In the genomic region with DNA sequence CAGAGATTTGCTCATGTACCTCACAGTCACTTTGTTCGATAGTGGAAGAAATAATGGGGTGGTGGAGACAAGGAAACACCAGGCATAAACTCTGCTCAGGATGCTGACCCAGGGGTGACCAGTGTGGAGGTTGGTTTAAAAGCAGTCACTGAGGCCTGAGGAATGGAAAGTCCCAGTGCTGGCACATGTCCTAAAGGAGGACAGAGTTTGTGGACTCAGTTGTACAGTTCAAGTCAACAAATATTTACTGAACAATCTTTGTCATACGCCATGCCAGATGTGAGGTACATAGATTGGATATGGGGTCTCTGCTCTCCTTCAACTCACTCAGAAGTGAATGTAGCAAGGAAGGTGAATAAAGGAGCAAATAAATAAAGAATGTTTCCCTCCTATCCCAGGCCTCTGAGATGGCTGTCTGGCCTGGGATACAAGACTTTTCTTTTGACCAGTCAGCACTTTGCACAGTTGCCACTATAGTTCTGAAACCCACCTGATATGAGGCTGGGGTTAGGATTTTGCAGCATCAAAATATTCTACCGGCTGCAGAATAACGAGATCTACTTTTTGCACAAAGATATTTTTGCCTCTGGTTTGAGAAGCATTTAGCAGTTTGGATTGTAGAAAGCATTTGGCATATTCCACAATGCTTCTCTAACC, we compare ENCODE assay signal across 28 cellular contexts. TPM values are rescaled to one million over a fixed set of nuclear protein-coding genes. Genes with fewer than 3 reads are reported as not detected.
DNase-seq lines count a peak whose midpoint lies in the region; ATAC-seq, FAIRE-seq and TF ChIP-seq lines count a peak whose summit lies in the region.
"Had no signal": no experiment of that assay in that cellular context is flagged by ENCODE, and none has a peak within 500 bp of the region (broad histone marks: within the 10 kb centered on the region; RNA-seq: fewer than 3 reads in every experiment).

No MANE protein-coding gene starts in this region.

- no peaks in the 10 kb centered on the region for H3K9me3 Mint-ChIP-seq in activated naive CD8-positive, alpha-beta T cell treated with anti-CD3 and anti-CD28 coated beads, Interleukin-2, amount 10 ng/mL, durations not matched to agents 7 days and 5 days
- H3K9me3 Mint-ChIP-seq in activated naive CD8-positive, alpha-beta T cell treated with anti-CD3 and anti-CD28 coated beads, Interleukin-2, amount 50 U/mL, for 24 hours, result no peaks in the 10 kb centered on the region
- no peaks in the 10 kb centered on the region for H3K9me3 Mint-ChIP-seq in nephron progenitor cell
- H3K9me3 Mint-ChIP-seq: CD4-positive, alpha-beta T cell; HFFc6; T-helper 1 cell treated with Interleukin-12 subunit alpha and Interleukin-12 subunit beta and Interleukin-4 antibody, amounts not matched to agents 30 μg/mL and 1 μg/mL, for 36 hours had no signal

- H3K4me2 ChIP-seq in MM.1S (ENCODE audit: low read depth, low read length), result peak overlapping the region; percentile 18

- peaks cover 18% of the 10 kb centered on the region for H3K4me1 ChIP-seq in MM.1S (ENCODE audit: low read length)
- H3K4me1 ChIP-seq: BE2C, HAP-1, Peyer's patch had no signal

- TF ChIP-seq POLR2A in GM12891 (IDR thresholded peaks at IDR 0.05; ENCODE audit: low read depth, low read length), result no peak

- FAIRE-seq in GM12891 (lab: Jason Lieb, UNC), result peak; percentile 52
- FAIRE-seq: GM12892 had no signal

- no peaks in the 10 kb centered on the region for H3K27me3 ChIP-seq in MM.1S (replicated peaks; ENCODE audit: insufficient read depth, low read length)
- H3K27me3 ChIP-seq: BE2C, Peyer's patch had no signal

- peaks cover 19% of the 10 kb centered on the region for H3K36me3 Mint-ChIP-seq in activated naive CD8-positive, alpha-beta T cell treated with anti-CD3 and anti-CD28 coated beads, Interleukin-2, amount 10 ng/mL, durations not matched to agents 7 days and 5 days
- peaks cover 2% of the 10 kb centered on the region for H3K36me3 Mint-ChIP-seq in activated naive CD8-positive, alpha-beta T cell treated with anti-CD3 and anti-CD28 coated beads, Interleukin-2, amount 50 U/mL, for 24 hours (ENCODE audit: low read depth)
- no peaks in the 10 kb centered on the region for H3K36me3 Mint-ChIP-seq in nephron progenitor cell (ENCODE audit: low read depth)

- H3K9me2 ChIP-seq in MM.1S (replicated peaks; ENCODE audit: insufficient read depth, low read length), result no peaks in the 10 kb centered on the region

- no peaks in the 10 kb centered on the region for H3K79me2 ChIP-seq in MM.1S (ENCODE audit: low read length)

- peaks cover 34% of the 10 kb centered on the region for H3K4me1 Mint-ChIP-seq in activated naive CD8-positive, alpha-beta T cell treated with anti-CD3 and anti-CD28 coated beads, Interleukin-2, amount 10 ng/mL, durations not matched to agents 7 days and 5 days
- peaks cover 33% of the 10 kb centered on the region for H3K4me1 Mint-ChIP-seq in activated naive CD8-positive, alpha-beta T cell treated with anti-CD3 and anti-CD28 coated beads, Interleukin-2, amount 50 U/mL, for 24 hours
- no peaks in the 10 kb centered on the region for H3K4me1 Mint-ChIP-seq in nephron progenitor cell

- H3K27me3 Mint-ChIP-seq in activated naive CD8-positive, alpha-beta T cell treated with anti-CD3 and anti-CD28 coated beads, Interleukin-2, amount 10 ng/mL, durations not matched to agents 7 days and 5 days, result no peaks in the 10 kb centered on the region
- H3K27me3 Mint-ChIP-seq in activated naive CD8-positive, alpha-beta T cell treated with anti-CD3 and anti-CD28 coated beads, Interleukin-2, amount 50 U/mL, for 24 hours, result no peaks in the 10 kb centered on the region
- peaks cover 61% of the 10 kb centered on the region for H3K27me3 Mint-ChIP-seq in nephron progenitor cell (ENCODE audit: low read depth, poor library complexity)
- H3K27me3 Mint-ChIP-seq: CD4-positive, alpha-beta T cell had no signal

- no peak overlapping the region for H2AFZ ChIP-seq in MM.1S (ENCODE audit: low read length)

- no peak for DNase-seq in activated naive CD8-positive, alpha-beta T cell treated with anti-CD3 and anti-CD28 coated beads, Interleukin-2, amount 10 ng/mL, durations not matched to agents 7 days and 5 days
- DNase-seq in activated naive CD8-positive, alpha-beta T cell treated with anti-CD3 and anti-CD28 coated beads, Interleukin-2, amount 50 U/mL, for 24 hours, result no peak
- DNase-seq in GM12891 (ENCODE audit: insufficient read length, low spot score) (no peak), MM.1S (peak; percentile 12), sciatic nerve (ENCODE audit: low spot score) (no peak), foreskin fibroblast (no peak), nephron progenitor cell (no peak)
- DNase-seq: BE2C; CD4-positive, alpha-beta T cell; DMS79; GF-D8; GOT3; HFFc6; NCI-H1092; NCI-H1417 treated with DMSO at 0.1 percent for 48 hours; NCI-H187; NCI-H2081 treated with DMSO at 0.1 percent for 48 hours; NCI-H2171; NCI-H226; NCI-H510A; NCI-H69; OCI-M1; Peyer's patch; SHP77 treated with DMSO at 0.1 percent for 48 hours; SW 1271 had no signal

- H3K27ac ChIP-seq in MM.1S (ENCODE audit: low read length), result no peak overlapping the region; the same call in 1 of the 2 replicates
- H3K27ac ChIP-seq: Peyer's patch had no signal

- no peaks in the 10 kb centered on the region for H3K36me3 ChIP-seq in MM.1S (replicated peaks; ENCODE audit: insufficient read depth, low read length)
- H3K36me3 ChIP-seq: BE2C, HAP-1, Peyer's patch had no signal

- TF ChIP-seq CTCF in MM.1S (IDR thresholded peaks at IDR 0.05; ENCODE audit: low read length), result no peak
- TF ChIP-seq CTCF in foreskin fibroblast (IDR thresholded peaks at IDR 0.05; ENCODE audit: low read depth, low read length), result no peak
- no peak for TF ChIP-seq CTCF in nephron progenitor cell (IDR thresholded peaks at IDR 0.05)

- H3K9ac ChIP-seq in MM.1S (ENCODE audit: low read length), result no peak overlapping the region

- no peaks in the 10 kb centered on the region; the same call in 1 of the 2 replicates for H3F3A ChIP-seq in MM.1S (ENCODE audit: insufficient read depth, low read length)

- POLR2A ChIA-PET in activated naive CD8-positive, alpha-beta T cell treated with anti-CD3 and anti-CD28 coated beads, Interleukin-2, amount 10 ng/mL, durations not matched to agents 7 days and 5 days (lab: Charles Lee), result interaction anchor here (0.6 to 1.2 kb wide), 2 partner anchors 9 to 90 kb away, joined by 3 to 4 read pairs; no protein-coding TSS in a partner anchor

- H3K27ac Mint-ChIP-seq in activated naive CD8-positive, alpha-beta T cell treated with anti-CD3 and anti-CD28 coated beads, Interleukin-2, amount 10 ng/mL, durations not matched to agents 7 days and 5 days, result peak overlapping the region; percentile 71
- H3K27ac Mint-ChIP-seq in activated naive CD8-positive, alpha-beta T cell treated with anti-CD3 and anti-CD28 coated beads, Interleukin-2, amount 50 U/mL, for 24 hours, result no peak overlapping the region
- no peak overlapping the region for H3K27ac Mint-ChIP-seq in nephron progenitor cell
- H3K27ac Mint-ChIP-seq: HFFc6; T-helper 1 cell treated with Interleukin-12 subunit alpha and Interleukin-12 subunit beta and Interleukin-4 antibody, amounts not matched to agents 30 μg/mL and 1 μg/mL, for 36 hours had no signal

- H3K9me3 ChIP-seq in MM.1S (replicated peaks; ENCODE audit: insufficient read depth, low read length), result no peaks in the 10 kb centered on the region
- H3K9me3 ChIP-seq: BE2C, HAP-1, Peyer's patch had no signal

- no peak for ATAC-seq in activated naive CD8-positive, alpha-beta T cell treated with anti-CD3 and anti-CD28 coated beads, Interleukin-2, amount 10 ng/mL, durations not matched to agents 7 days and 5 days (ENCODE audit: low read depth)
- no peak for ATAC-seq in activated naive CD8-positive, alpha-beta T cell treated with anti-CD3 and anti-CD28 coated beads, Interleukin-2, amount 50 U/mL, for 24 hours
- no peak for ATAC-seq in sciatic nerve

- H3K4me3 ChIP-seq in MM.1S (ENCODE audit: low read length) (no peak overlapping the region), foreskin fibroblast (ENCODE audit: low read depth in 1 of 2, low read length in 2 of 2) (no peak overlapping the region)
- H3K4me3 ChIP-seq: HAP-1, Peyer's patch had no signal

- H3K4me3 Mint-ChIP-seq in activated naive CD8-positive, alpha-beta T cell treated with anti-CD3 and anti-CD28 coated beads, Interleukin-2, amount 10 ng/mL, durations not matched to agents 7 days and 5 days, result no peak overlapping the region
- no peak overlapping the region for H3K4me3 Mint-ChIP-seq in activated naive CD8-positive, alpha-beta T cell treated with anti-CD3 and anti-CD28 coated beads, Interleukin-2, amount 50 U/mL, for 24 hours
- H3K4me3 Mint-ChIP-seq in nephron progenitor cell, result no peak overlapping the region
- H3K4me3 Mint-ChIP-seq: HFFc6; T-helper 1 cell treated with Interleukin-12 subunit alpha and Interleukin-12 subunit beta and Interleukin-4 antibody, amounts not matched to agents 30 μg/mL and 1 μg/mL, for 36 hours had no signal

- H4K20me1 ChIP-seq in MM.1S (ENCODE audit: insufficient read depth, low read length), result no peaks in the 10 kb centered on the region

- intact Hi-C loops in sciatic nerve (cut with DNase I), result no loop called here

TF ChIP-seq in GM12891, 5 proteins besides CTCF, POLR2A, EP300 and RAD21:
- TF ChIP-seq SPI1 (IDR thresholded peaks at IDR 0.05; ENCODE audit: low read depth, low read length), result no peak
- no peak for TF ChIP-seq POLR2AphosphoS5 (IDR thresholded peaks at IDR 0.05; ENCODE audit: low read depth, low read length)
- no peak for TF ChIP-seq TAF1 (IDR thresholded peaks at IDR 0.05; ENCODE audit: low read depth, low read length)
- no peak for TF ChIP-seq PAX5 (IDR thresholded peaks at IDR 0.05; ENCODE audit: insufficient read depth, low read length, severe bottlenecking)
- TF ChIP-seq POU2F2 (IDR thresholded peaks at IDR 0.05; ENCODE audit: low read depth, low read length), result no peak
TF ChIP-seq in GM12891: peak in this region for 0.

RNA-seq across cellular contexts. Expression of a gene that starts 7.9 kb away (rescaled TPM):
- total RNA-seq in activated naive CD8-positive, alpha-beta T cell treated with anti-CD3 and anti-CD28 coated beads, Interleukin-2, amount 10 ng/mL, durations not matched to agents 7 days and 5 days, result 10 to 100 TPM; 52.2 to 56.4 TPM
- polyA plus RNA-seq in GM12891 (2012; ENCODE audit: low read depth, missing spikeins), result 5.7 TPM
- total RNA-seq in sciatic nerve, result 0.85 TPM

Comparison
In these comparisons a context has a peak if more than half of its experiments do, and no peak if none do; other contexts are left out.
1. RNA of a gene that starts 7.9 kb away (total RNA-seq): 52.2 to 56.4 TPM in activated naive CD8-positive, alpha-beta T cell treated with anti-CD3 and anti-CD28 coated beads, Interleukin-2, amount 10 ng/mL, durations not matched to agents 7 days and 5 days; 0.85 TPM in sciatic nerve (single experiment); every median in the first group is over 10 times any median in the second.